1 cellular context compared by ENCODE assay signal in the genomic region with DNA sequence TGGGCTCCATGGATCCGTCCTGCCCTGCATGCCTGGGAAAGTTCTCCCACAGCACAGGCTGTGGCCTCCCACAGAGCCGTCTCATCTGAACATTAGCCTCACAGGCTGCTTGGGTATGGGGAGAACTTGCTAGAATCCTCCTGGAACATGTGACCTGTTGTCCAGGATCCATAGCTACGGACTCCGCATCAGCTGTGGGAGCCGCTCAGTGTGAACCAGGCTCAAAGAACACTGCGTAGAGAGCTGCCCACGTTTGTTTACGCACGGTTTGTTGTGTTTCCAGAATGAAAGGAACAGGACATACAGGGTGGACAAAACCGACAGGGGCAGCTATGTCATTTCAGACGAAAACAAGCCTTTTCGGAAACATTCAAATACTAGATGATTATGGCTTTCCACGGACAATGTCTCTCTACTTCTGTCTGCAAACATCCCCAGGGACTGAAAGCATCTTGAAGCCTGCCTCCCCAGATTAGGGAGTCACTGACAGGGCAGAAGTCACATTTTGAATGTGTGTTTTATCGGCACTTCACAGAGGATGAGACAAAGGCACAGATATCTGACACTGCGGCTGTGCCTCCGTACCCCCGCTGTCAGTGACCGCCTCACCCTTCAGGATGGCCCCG.
TF ChIP-seq lines count a peak whose summit lies in the region.

No MANE protein-coding gene starts in this region.

TF ChIP-seq in liver, 16 proteins besides CTCF, POLR2A, EP300 and RAD21 (continued from another document):
- TF ChIP-seq, protein P1, sequence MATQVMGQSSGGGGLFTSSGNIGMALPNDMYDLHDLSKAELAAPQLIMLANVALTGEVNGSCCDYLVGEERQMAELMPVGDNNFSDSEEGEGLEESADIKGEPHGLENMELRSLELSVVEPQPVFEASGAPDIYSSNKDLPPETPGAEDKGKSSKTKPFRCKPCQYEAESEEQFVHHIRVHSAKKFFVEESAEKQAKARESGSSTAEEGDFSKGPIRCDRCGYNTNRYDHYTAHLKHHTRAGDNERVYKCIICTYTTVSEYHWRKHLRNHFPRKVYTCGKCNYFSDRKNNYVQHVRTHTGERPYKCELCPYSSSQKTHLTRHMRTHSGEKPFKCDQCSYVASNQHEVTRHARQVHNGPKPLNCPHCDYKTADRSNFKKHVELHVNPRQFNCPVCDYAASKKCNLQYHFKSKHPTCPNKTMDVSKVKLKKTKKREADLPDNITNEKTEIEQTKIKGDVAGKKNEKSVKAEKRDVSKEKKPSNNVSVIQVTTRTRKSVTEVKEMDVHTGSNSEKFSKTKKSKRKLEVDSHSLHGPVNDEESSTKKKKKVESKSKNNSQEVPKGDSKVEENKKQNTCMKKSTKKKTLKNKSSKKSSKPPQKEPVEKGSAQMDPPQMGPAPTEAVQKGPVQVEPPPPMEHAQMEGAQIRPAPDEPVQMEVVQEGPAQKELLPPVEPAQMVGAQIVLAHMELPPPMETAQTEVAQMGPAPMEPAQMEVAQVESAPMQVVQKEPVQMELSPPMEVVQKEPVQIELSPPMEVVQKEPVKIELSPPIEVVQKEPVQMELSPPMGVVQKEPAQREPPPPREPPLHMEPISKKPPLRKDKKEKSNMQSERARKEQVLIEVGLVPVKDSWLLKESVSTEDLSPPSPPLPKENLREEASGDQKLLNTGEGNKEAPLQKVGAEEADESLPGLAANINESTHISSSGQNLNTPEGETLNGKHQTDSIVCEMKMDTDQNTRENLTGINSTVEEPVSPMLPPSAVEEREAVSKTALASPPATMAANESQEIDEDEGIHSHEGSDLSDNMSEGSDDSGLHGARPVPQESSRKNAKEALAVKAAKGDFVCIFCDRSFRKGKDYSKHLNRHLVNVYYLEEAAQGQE (IDR thresholded peaks at IDR 0.05), result peak; percentile 74
- TF ChIP-seq FOXA2 (IDR thresholded peaks at IDR 0.05) (peak; percentile 58), JUND (IDR thresholded peaks at IDR 0.05) (peak in 1 of 2 donors; percentile 63), FOXA1 (IDR thresholded peaks at IDR 0.05) (peak; percentile 56), TAF1 (conservative IDR thresholded peaks at IDR 0.05) (peak; percentile 21), YY1 (IDR thresholded peaks at IDR 0.05) (peak; percentile 68), GABPA (IDR thresholded peaks at IDR 0.05 in 1 of 2, conservative IDR thresholded peaks at IDR 0.05 in 1 of 2) (no peak), HNF4G (IDR thresholded peaks at IDR 0.05) (no peak), HNF4A (conservative IDR thresholded peaks at IDR 0.05) (peak; percentile 87 to 93), SP1 (IDR thresholded peaks at IDR 0.05) (peak; percentile 91), RXRA (IDR thresholded peaks at IDR 0.05) (peak; percentile 66 to 83), EGR1 (IDR thresholded peaks at IDR 0.05; ENCODE audit: low read depth in 2 of 2) (peak; percentile 36 to 41)
- TF ChIP-seq, protein P2, sequence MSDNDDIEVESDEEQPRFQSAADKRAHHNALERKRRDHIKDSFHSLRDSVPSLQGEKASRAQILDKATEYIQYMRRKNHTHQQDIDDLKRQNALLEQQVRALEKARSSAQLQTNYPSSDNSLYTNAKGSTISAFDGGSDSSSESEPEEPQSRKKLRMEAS (IDR thresholded peaks at IDR 0.05), result peak; percentile 70
- TF ChIP-seq, protein P3, sequence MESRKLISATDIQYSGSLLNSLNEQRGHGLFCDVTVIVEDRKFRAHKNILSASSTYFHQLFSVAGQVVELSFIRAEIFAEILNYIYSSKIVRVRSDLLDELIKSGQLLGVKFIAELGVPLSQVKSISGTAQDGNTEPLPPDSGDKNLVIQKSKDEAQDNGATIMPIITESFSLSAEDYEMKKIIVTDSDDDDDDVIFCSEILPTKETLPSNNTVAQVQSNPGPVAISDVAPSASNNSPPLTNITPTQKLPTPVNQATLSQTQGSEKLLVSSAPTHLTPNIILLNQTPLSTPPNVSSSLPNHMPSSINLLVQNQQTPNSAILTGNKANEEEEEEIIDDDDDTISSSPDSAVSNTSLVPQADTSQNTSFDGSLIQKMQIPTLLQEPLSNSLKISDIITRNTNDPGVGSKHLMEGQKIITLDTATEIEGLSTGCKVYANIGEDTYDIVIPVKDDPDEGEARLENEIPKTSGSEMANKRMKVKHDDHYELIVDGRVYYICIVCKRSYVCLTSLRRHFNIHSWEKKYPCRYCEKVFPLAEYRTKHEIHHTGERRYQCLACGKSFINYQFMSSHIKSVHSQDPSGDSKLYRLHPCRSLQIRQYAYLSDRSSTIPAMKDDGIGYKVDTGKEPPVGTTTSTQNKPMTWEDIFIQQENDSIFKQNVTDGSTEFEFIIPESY (IDR thresholded peaks at IDR 0.05), result peak; percentile 41
- TF ChIP-seq, protein P4, sequence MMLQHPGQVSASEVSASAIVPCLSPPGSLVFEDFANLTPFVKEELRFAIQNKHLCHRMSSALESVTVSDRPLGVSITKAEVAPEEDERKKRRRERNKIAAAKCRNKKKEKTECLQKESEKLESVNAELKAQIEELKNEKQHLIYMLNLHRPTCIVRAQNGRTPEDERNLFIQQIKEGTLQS (IDR thresholded peaks at IDR 0.05), result no peak
